In genomic region chr14:56855891-56856461, GRCh38 we compare ENCODE assay signal across 1 cellular context.
A peak's percentile ranks its signal among the peaks of the same experiment; 100 is the strongest.
TF ChIP-seq lines count a peak whose summit lies in the region.

No MANE protein-coding gene starts in this region.

TF ChIP-seq in K562, 482 proteins besides CTCF, POLR2A, EP300 and RAD21:
- no peak for TF ChIP-seq E4F1 (CRISPR knock-in tag; IDR thresholded peaks at IDR 0.05; ENCODE audit: borderline replicate concordance)
- peak; percentile 27; the same call in 1 of the 2 replicates for TF ChIP-seq ARID1B (IDR thresholded peaks at IDR 0.05)
- peak; percentile 41 for TF ChIP-seq CBFA2T3 (IDR thresholded peaks at IDR 0.05)
- peak in 1 of 2 experiments; percentile 40; a peak in 1 of 4 replicates for TF ChIP-seq RCOR1 (IDR thresholded peaks at IDR 0.05; ENCODE audit: borderline replicate concordance in 1 of 2, low read depth in 2 of 2, low read length in 2 of 2)
- TF ChIP-seq ZNF224 (CRISPR knock-in tag; IDR thresholded peaks at IDR 0.05): no peak
- 0 out of 2 replicates have a peak, but pooled peaks have one; percentile 7 for TF ChIP-seq NFE2 (IDR thresholded peaks at IDR 0.05; ENCODE audit: low read depth)
- 0 out of 4 replicates have a peak, but pooled peaks of 1 of the 2 experiments have one; percentile 15 for TF ChIP-seq KDM1A (IDR thresholded peaks at IDR 0.05)
